Comparison of ENCODE assay signal across 18 cellular contexts in genomic region chr9:133470427-133470924, GRCh38. TPM values are rescaled to one million over a fixed set of nuclear protein-coding genes. Genes with fewer than 3 reads are reported as not detected.
DNase-seq lines count a peak whose midpoint lies in the region; ATAC-seq and TF ChIP-seq lines count a peak whose summit lies in the region.
"Had no signal": no experiment of that assay in that cellular context is flagged by ENCODE, and none has a peak within 500 bp of the region (broad histone marks: within the 10 kb centered on the region; RNA-seq: fewer than 3 reads in every experiment).

No MANE protein-coding gene starts in this region.

- TF ChIP-seq POLR2A in Raji (IDR thresholded peaks at IDR 0.05; ENCODE audit: insufficient read depth, low read depth, low read length) (peak; percentile 36; the same call in 1 of the 2 replicates), stomach (IDR thresholded peaks at IDR 0.05) (no peak)

- H3T11ph ChIP-seq in H9 (ENCODE audit: low read length), result no peak overlapping the region

- H3K9ac ChIP-seq in H9 (ENCODE audit: extremely low read depth, insufficient read length, low read length), result no peak overlapping the region

- no peaks in the 10 kb centered on the region for H3K79me2 ChIP-seq in H9 (ENCODE audit: insufficient read depth, low read length)

- peaks cover 5 to 13% (median 6%) of the 10 kb centered on the region in 3 experiments; a peak in 6 of 7 replicates for H3K36me3 Mint-ChIP-seq in H9 (ENCODE audit: insufficient read depth in 1 of 3, low read depth in 3 of 3)

- peak overlapping the region; percentile 87 to 98 (median 92); a peak in 5 of 7 replicates for H3K27ac Mint-ChIP-seq in H9
- H3K27ac Mint-ChIP-seq: activated CD8-positive, alpha-beta T cell treated with anti-CD3 and anti-CD28 coated beads, Interleukin-2, amount 10 ng/mL, durations not matched to agents 7 days and 5 days had no signal

- no peak overlapping the region for H4K5ac ChIP-seq in H9 (ENCODE audit: insufficient read length, low read depth, low read length)

- H3K27me3 Mint-ChIP-seq in H9 (ENCODE audit: low read depth), result no peaks in the 10 kb centered on the region

- H3K4me1 Mint-ChIP-seq in H9, result no peaks in the 10 kb centered on the region

- H2AFZ ChIP-seq in H9 (ENCODE audit: low read length), result no peak overlapping the region

- H2BK5ac ChIP-seq in H9 (ENCODE audit: insufficient read length, low read length), result no peak overlapping the region

- no peak overlapping the region for H2BK15ac ChIP-seq in H9 (ENCODE audit: low read depth, low read length)

- peak; percentile 79 for DNase-seq in H9
- no peak for DNase-seq in left colon
- no peak for DNase-seq in stomach
- no peak for DNase-seq in midbrain (lab: John Stamatoyannopoulos, UW)
- no peak for DNase-seq in iPS-NIHi11 (ENCODE audit: low spot score)
- no peak for DNase-seq in T-helper 2 cell
- DNase-seq: activated CD8-positive, alpha-beta T cell treated with anti-CD3 and anti-CD28 coated beads, Interleukin-2, amount 10 ng/mL, durations not matched to agents 7 days and 5 days; adrenal gland; mesendoderm; NCI-H1105; NCI-H2227 treated with DMSO at 0.1 percent for 48 hours; occipital lobe; sigmoid colon; stimulated activated CD4-positive, alpha-beta T cell treated with anti-CD3 and anti-CD28 coated beads, Interleukin-2, amount 100 ng/mL, for 24 hours; testis had no signal

- no peak overlapping the region for H3K4ac ChIP-seq in H9 (ENCODE audit: low read depth, low read length)

- H4K91ac ChIP-seq in H9 (ENCODE audit: insufficient read length, low read depth, low read length), result no peak overlapping the region

- H3K79me1 ChIP-seq in H9 (ENCODE audit: insufficient read depth, low read depth, low read length, poor library complexity, severe bottlenecking), result no peaks in the 10 kb centered on the region

- H3K9me3 ChIP-seq in H9 (ENCODE audit: control insufficient read depth, low read depth, low read length) (no peaks in the 10 kb centered on the region), stomach (no peaks in the 10 kb centered on the region)
- H3K9me3 ChIP-seq: adrenal gland, sigmoid colon, testis had no signal

- intact Hi-C loops in left colon (cut with DNase I, micrococcal nuclease), result no loop called here
- intact Hi-C loops in stomach (cut with DNase I; ENCODE audit: low total_unique reads), result no loop called here

- H2AK5ac ChIP-seq in H9 (ENCODE audit: insufficient read length, low read length), result no peak overlapping the region

- no peak overlapping the region for H2BK20ac ChIP-seq in H9 (ENCODE audit: low read depth, low read length, poor library complexity, severe bottlenecking)

- TF ChIP-seq CTCF in H9 (conservative IDR thresholded peaks at IDR 0.05) (no peak; the same call in 2 of the 3 replicates), stomach (IDR thresholded peaks at IDR 0.05) (no peak)

- no peaks in the 10 kb centered on the region for H3K9me3 Mint-ChIP-seq in H9

- H3K4me1 ChIP-seq in H9 (ENCODE audit: insufficient read depth, low read length) (no peaks in the 10 kb centered on the region), stomach (peaks cover 25 to 40% (median 27%) of the 10 kb centered on the region in 4 donors)
- H3K4me1 ChIP-seq: adrenal gland, sigmoid colon, testis had no signal

- H3K36me3 ChIP-seq in stomach, result peaks cover 6 to 49% (median 43%) of the 10 kb centered on the region in 4 donors
- H3K36me3 ChIP-seq: adrenal gland had no signal

- no peak overlapping the region for H3K4me3 ChIP-seq in stomach
- H3K4me3 ChIP-seq: adrenal gland, sigmoid colon, testis had no signal

- H4K20me1 ChIP-seq in H9 (ENCODE audit: control insufficient read depth, insufficient read depth, insufficient read length), result no peaks in the 10 kb centered on the region

- no peak overlapping the region for H3K56ac ChIP-seq in H9 (ENCODE audit: insufficient read length, low read depth, low read length)

- peak; percentile 41 for ATAC-seq in left colon
- ATAC-seq: activated CD8-positive, alpha-beta T cell treated with anti-CD3 and anti-CD28 coated beads, Interleukin-2, amount 10 ng/mL, durations not matched to agents 7 days and 5 days had no signal

- H3K4me3 Mint-ChIP-seq in H9, result no peak overlapping the region; a peak in 1 of 5 replicates
- H3K4me3 Mint-ChIP-seq: activated CD8-positive, alpha-beta T cell treated with anti-CD3 and anti-CD28 coated beads, Interleukin-2, amount 10 ng/mL, durations not matched to agents 7 days and 5 days had no signal

- no peak for TF ChIP-seq EP300 in stomach (IDR thresholded peaks at IDR 0.05)

- H3K23me2 ChIP-seq in H9 (ENCODE audit: insufficient read length, low read depth, low read length, poor library complexity, severe bottlenecking), result no peaks in the 10 kb centered on the region

- H3K27me3 ChIP-seq in H9 (ENCODE audit: insufficient read depth, low read length), result no peaks in the 10 kb centered on the region
- H3K27me3 ChIP-seq in stomach, result no peaks in the 10 kb centered on the region
- H3K27me3 ChIP-seq: adrenal gland, sigmoid colon, testis had no signal

- no peak overlapping the region for H3K23ac ChIP-seq in H9 (ENCODE audit: insufficient read length, low read depth, low read length)

- H3K27ac ChIP-seq in H9 (ENCODE audit: insufficient read length, low read depth, low read length) (no peak overlapping the region), stomach (peak overlapping the region; percentile 13 to 60 (median 52))
- H3K27ac ChIP-seq: adrenal gland, C4-2B, sigmoid colon, testis had no signal

- no peak overlapping the region for H4K8ac ChIP-seq in H9 (replicated peaks; ENCODE audit: insufficient read length, low read depth, low read length)

- no peak overlapping the region for H2BK120ac ChIP-seq in H9 (ENCODE audit: low read depth, low read length, poor library complexity, severe bottlenecking)

- no peak overlapping the region for H3K4me2 ChIP-seq in H9 (ENCODE audit: insufficient read depth, insufficient read length, low read length)

- no peak overlapping the region for H2BK12ac ChIP-seq in H9 (ENCODE audit: insufficient read length, low read depth, low read length)

- no CpG with 5 or more reads among the region's 16 CpGs for WGBS in H9 (ENCODE audit: extremely low coverage, insufficient read length, low lambda C conversion rate)
- WGBS in stomach, 5 donors, result 51 to 81% (median 57%) methylated on average over 9 to 16 of the region's 16 CpGs

- no peak overlapping the region; the same call in 1 of the 2 replicates for H3K14ac ChIP-seq in H9 (ENCODE audit: insufficient read depth, low read length)

- H3K18ac ChIP-seq in H9 (ENCODE audit: insufficient read length, low read depth, low read length), result no peak overlapping the region

RNA-seq across cellular contexts. Expression of gene SLC2A6, which starts 8.4 kb away (rescaled TPM):
- total RNA-seq in H9 (2021), result 18.7 and 19.5 TPM in 2 replicates
- 1 to 10 TPM; 1.6 to 2.9 TPM for total RNA-seq in left colon
- total RNA-seq in stomach, result 10 to 100 TPM in 1 of 5 donors, 1 to 10 TPM in 1, under 1 TPM in 1, not detected in 2; 0.55 to 14.3 (median 1.3) TPM
- 1 to 10 TPM in 2 of 3 donors, under 1 TPM in 1; 0.92 to 3.1 (median 1.4) TPM for polyA plus RNA-seq in stomach

RNA-seq across cellular contexts. Expression of gene CACFD1, which starts 10.7 kb away (rescaled TPM):
- total RNA-seq in H9 (2021), result 20.0 and 20.2 TPM in 2 replicates
- total RNA-seq in left colon, result 10 to 100 TPM; 66.1 to 75.4 TPM
- 10 to 100 TPM; 11.7 to 74.2 (median 16.7) TPM for total RNA-seq in stomach
- polyA plus RNA-seq in stomach, result 10 to 100 TPM; 15.6 to 28.9 (median 28.3) TPM

RNA-seq across cellular contexts. Expression of gene ADAMTS13, which starts 48.3 kb away (rescaled TPM):
- total RNA-seq in H9 (2021) (8.2 and 8.8 TPM in 2 replicates), left colon (1 to 10 TPM; 3.0 to 4.4 TPM), stomach (10 to 100 TPM in 1 of 5 donors, 1 to 10 TPM in 3, not detected in 1; 4.6 to 19.6 (median 6.1) TPM)
- 1 to 10 TPM; 6.6 to 8.3 (median 8.3) TPM for polyA plus RNA-seq in stomach

RNA-seq across cellular contexts. Expression of gene REXO4, which starts 52.7 kb away (rescaled TPM):
- total RNA-seq in H9 (2021) (33.6 and 35.2 TPM in 2 replicates), left colon (10 to 100 TPM; 18.4 to 22.5 TPM), stomach (10 to 100 TPM in 3 of 5 donors, 1 to 10 TPM in 1, under 1 TPM in 1; 0.45 to 64.3 (median 11.2) TPM)
- 10 to 100 TPM; 14.3 to 16.8 (median 14.7) TPM for polyA plus RNA-seq in stomach

RNA-seq across cellular contexts. Expression of gene MYMK, which starts 54.3 kb away (rescaled TPM):
- total RNA-seq in H9 (2021), result not detected in 2 replicates
- total RNA-seq in left colon, result not detected
- not detected for total RNA-seq in stomach
- polyA plus RNA-seq in stomach, result not detected
- total RNA-seq: activated CD8-positive, alpha-beta T cell treated with anti-CD3 and anti-CD28 coated beads, Interleukin-2, amount 10 ng/mL, durations not matched to agents 7 days and 5 days; adrenal gland; frontal cortex; occipital lobe; sigmoid colon; testis had no signal
- polyA plus RNA-seq: adrenal gland, sigmoid colon had no signal
